ENCODE assay signal across 8 cellular contexts in genomic region chr2:156343096-156343939, GRCh38. TPM values are rescaled to one million over a fixed set of nuclear protein-coding genes. Genes with fewer than 3 reads are reported as not detected.
DNase-seq lines count a peak whose midpoint lies in the region; ATAC-seq and TF ChIP-seq lines count a peak whose summit lies in the region.

No MANE protein-coding gene starts in this region.

- no peaks in the 10 kb centered on the region for H3K27me3 ChIP-seq in CD8-positive, alpha-beta memory T cell (ENCODE audit: insufficient read depth, low read length, poor library complexity, severe bottlenecking)
- no peaks in the 10 kb centered on the region; the same call in 1 of the 2 replicates for H3K27me3 ChIP-seq in OCI-LY1 (ENCODE audit: insufficient read depth, low read length)
- no peaks in the 10 kb centered on the region for H3K27me3 ChIP-seq in endocrine pancreas (ENCODE audit: control insufficient read depth, insufficient read depth, low read length)
- peaks cover 17% of the 10 kb centered on the region for H3K27me3 ChIP-seq in neutrophil

- H3K4me1 ChIP-seq in CD8-positive, alpha-beta memory T cell (ENCODE audit: insufficient read depth, low read length), result peaks cover 23% of the 10 kb centered on the region
- H3K4me1 ChIP-seq in OCI-LY1 (ENCODE audit: insufficient read depth, low read length, severe bottlenecking) (peaks cover 11% of the 10 kb centered on the region), endocrine pancreas (ENCODE audit: control insufficient read depth, insufficient read depth, low read length) (peaks cover 33% of the 10 kb centered on the region), neutrophil (ENCODE audit: control insufficient read depth in 1 of 2, insufficient read depth in 1 of 2, low read depth in 1 of 2, low read length in 1 of 2) (peaks cover 18 to 22% of the 10 kb centered on the region in 2 experiments)

- H3K9me3 ChIP-seq in CD8-positive, alpha-beta memory T cell (ENCODE audit: low read length), result no peaks in the 10 kb centered on the region
- H3K9me3 ChIP-seq in OCI-LY1 (ENCODE audit: low read length) (no peaks in the 10 kb centered on the region), endocrine pancreas (ENCODE audit: control insufficient read depth, low read length) (no peaks in the 10 kb centered on the region), neutrophil (no peaks in the 10 kb centered on the region)

- peaks cover 0 to 13% (median 0%) of the 10 kb centered on the region in 3 donors for H3K36me3 Mint-ChIP-seq in CD8-positive, alpha-beta memory T cell

- peak in 2 of 5 donors; percentile 21 to 24 for DNase-seq in CD8-positive, alpha-beta memory T cell
- DNase-seq in stimulated activated CD4-positive, alpha-beta T cell treated with anti-CD3 and anti-CD28 coated beads, Interleukin-4, amount 100 ng/mL, for 24 hours, result no peak
- no peak for DNase-seq in activated CD4-positive, alpha-beta T cell treated with anti-CD3 and anti-CD28 coated beads for 48 hours

- H3K9me2 ChIP-seq in OCI-LY1 (ENCODE audit: low read depth, low read length), result no peaks in the 10 kb centered on the region

- H3K4me2 ChIP-seq in OCI-LY1 (ENCODE audit: low read length), result peak overlapping the region; percentile 71

- no peak for TF ChIP-seq CTCF in OCI-LY1 (IDR thresholded peaks at IDR 0.05; ENCODE audit: low read length)
- TF ChIP-seq CTCF in neutrophil (IDR thresholded peaks at IDR 0.05), result no peak

- H4K20me1 ChIP-seq in OCI-LY1 (ENCODE audit: insufficient read depth, low read length), result no peaks in the 10 kb centered on the region

- H3K9ac ChIP-seq in OCI-LY1 (ENCODE audit: low read length) (peak overlapping the region; percentile 56; the same call in 1 of the 2 replicates), endocrine pancreas (ENCODE audit: control insufficient read depth, insufficient read depth, low read length) (peak overlapping the region; percentile 91)

- ATAC-seq in HG03175 (IDR thresholded peaks at IDR 0.05; ENCODE audit: unreplicated experiment), result no peak
- no peak for ATAC-seq in HG02870 (IDR thresholded peaks at IDR 0.05; ENCODE audit: unreplicated experiment)

- peak overlapping the region; percentile 87 to 94 (median 92) for H3K4me3 Mint-ChIP-seq in CD8-positive, alpha-beta memory T cell

- peak overlapping the region; percentile 43 for H3K4me3 ChIP-seq in CD8-positive, alpha-beta memory T cell (ENCODE audit: low read length)
- H3K4me3 ChIP-seq in OCI-LY1 (ENCODE audit: low read depth, low read length, poor library complexity, severe bottlenecking), result peak overlapping the region; percentile 88
- peak overlapping the region; percentile 92 for H3K4me3 ChIP-seq in endocrine pancreas (ENCODE audit: control insufficient read depth, insufficient read depth, low read length)
- H3K4me3 ChIP-seq in neutrophil (ENCODE audit: low read depth in 1 of 2, low read length in 1 of 2), result peak overlapping the region; percentile 71 to 92

- H3K27ac Mint-ChIP-seq in CD8-positive, alpha-beta memory T cell, result peak overlapping the region; percentile 96 to 99 (median 98)

- H3K27me3 Mint-ChIP-seq in CD8-positive, alpha-beta memory T cell, result peaks cover 0 to 5% of the 10 kb centered on the region in 2 donors

- no peak overlapping the region for H2AFZ ChIP-seq in OCI-LY1 (ENCODE audit: low read length)

- peak overlapping the region; percentile 94 for H3K27ac ChIP-seq in CD8-positive, alpha-beta memory T cell (ENCODE audit: low read depth, low read length)
- H3K27ac ChIP-seq in OCI-LY1 (ENCODE audit: low read depth, low read length, poor library complexity, severe bottlenecking) (no peak overlapping the region), neutrophil (peak overlapping the region; percentile 96)

- no peaks in the 10 kb centered on the region for H3K36me3 ChIP-seq in CD8-positive, alpha-beta memory T cell (ENCODE audit: insufficient read depth, low read length)
- H3K36me3 ChIP-seq in OCI-LY1 (ENCODE audit: insufficient read depth, low read length) (no peaks in the 10 kb centered on the region), endocrine pancreas (ENCODE audit: control insufficient read depth, insufficient read depth, low read length) (no peaks in the 10 kb centered on the region), neutrophil (no peaks in the 10 kb centered on the region)

- POLR2A ChIA-PET in CD8-positive, alpha-beta memory T cell (lab: Charles Lee), result interaction anchor here (1.2 to 4.1 kb wide), 5 partner anchors 10 to 94 kb away, joined by 4 to 58 read pairs (median 10); partner anchors contain the start of gene NR4A2

- CTCF ChIA-PET in CD8-positive, alpha-beta memory T cell (lab: Charles Lee), result interaction anchor here (0.9 to 2.9 kb wide), 3 partner anchors 9 to 85 kb away, joined by 3 to 19 read pairs (median 5); no protein-coding TSS in a partner anchor

- peaks cover 31 to 53% (median 41%) of the 10 kb centered on the region in 3 donors for H3K4me1 Mint-ChIP-seq in CD8-positive, alpha-beta memory T cell

- no peaks in the 10 kb centered on the region for H3F3A ChIP-seq in OCI-LY1 (ENCODE audit: insufficient read depth, low read length)

- H3K9me3 Mint-ChIP-seq in CD8-positive, alpha-beta memory T cell, result no peaks in the 10 kb centered on the region

- no peaks in the 10 kb centered on the region for H3K79me2 ChIP-seq in OCI-LY1 (ENCODE audit: insufficient read depth, low read length)

RNA-seq across cellular contexts. Expression of gene NR4A2, which starts 10.8 kb away (rescaled TPM):
- 10 to 100 TPM; 19.7 to 21.9 TPM for total RNA-seq in CD8-positive, alpha-beta memory T cell
- polyA plus RNA-seq in CD8-positive, alpha-beta memory T cell, result 25.5 TPM
